In the genomic region with DNA sequence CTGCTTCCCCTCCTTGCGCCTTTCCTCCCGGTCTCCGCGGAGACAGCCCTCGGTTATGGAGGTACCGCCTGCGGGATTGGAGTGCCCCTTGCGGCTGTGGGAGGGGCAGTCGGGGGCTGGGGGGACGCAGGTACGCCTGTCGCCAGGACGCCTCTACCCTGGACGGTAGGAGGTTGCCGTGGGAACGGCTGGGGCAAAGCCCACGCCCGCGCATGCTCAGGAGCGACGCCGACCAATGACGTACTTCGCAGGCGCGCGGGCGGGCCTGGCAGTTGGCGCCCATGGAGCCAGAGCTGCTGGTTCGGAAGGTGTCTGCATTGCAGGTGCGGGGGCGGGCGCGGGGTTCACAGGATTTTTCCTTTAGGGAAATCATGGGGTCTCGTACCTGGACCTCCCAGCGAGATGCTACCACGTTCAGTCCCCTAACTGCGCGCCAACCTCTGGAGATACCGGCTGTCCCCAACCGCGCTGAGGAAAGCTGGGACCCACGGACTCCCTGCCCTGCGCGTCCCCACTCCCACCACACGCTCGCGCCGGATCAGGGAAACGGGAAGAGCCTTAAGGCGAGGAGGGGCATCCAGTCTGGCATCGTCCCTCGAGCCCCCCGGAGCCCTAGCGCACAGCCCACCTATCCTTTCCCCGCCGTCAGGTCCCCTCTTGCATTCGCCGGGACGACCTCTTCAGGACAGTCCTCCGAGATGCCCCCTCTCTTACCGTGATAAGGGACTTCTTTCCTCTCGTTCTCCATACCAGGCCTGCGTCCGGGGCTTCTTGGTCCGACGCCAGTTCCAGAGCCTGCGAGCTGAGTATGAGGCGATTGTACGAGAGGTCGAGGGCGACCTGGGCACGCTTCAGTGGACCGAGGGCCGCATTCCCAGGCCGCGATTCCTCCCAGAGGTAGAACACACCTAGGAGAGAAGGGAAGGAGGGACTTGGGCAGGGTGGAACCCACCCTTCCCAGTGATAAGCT, we compare ENCODE assay signal across 1 cellular context.
A peak's percentile ranks its signal among the peaks of the same experiment; 100 is the strongest.
TF ChIP-seq lines count a peak whose summit lies in the region.

A gene (plus strand): TSS at position 271 of the 970 bp plus-strand sequence. CDS start 11 bp downstream, at position 282.

TF ChIP-seq in HepG2, 621 proteins besides CTCF, POLR2A, EP300 and RAD21 (continued from another document and continues in another):
- TF ChIP-seq IRF2 (CRISPR knock-in tag; IDR thresholded peaks at IDR 0.05): no peak
- peak; percentile 77 for TF ChIP-seq POLR2AphosphoS5 (IDR thresholded peaks at IDR 0.05; ENCODE audit: low read depth, low read length)
- peak; percentile 59 for TF ChIP-seq AGO1 (IDR thresholded peaks at IDR 0.05; ENCODE audit: low read depth, low read length, poor library complexity, severe bottlenecking)
- TF ChIP-seq ZNF619 (CRISPR knock-in tag; IDR thresholded peaks at IDR 0.05): no peak
- peak; percentile 25; the same call in 1 of the 2 replicates for TF ChIP-seq MAZ (IDR thresholded peaks at IDR 0.05; ENCODE audit: borderline replicate concordance, low read depth, low read length)
- TF ChIP-seq MAZ (CRISPR knock-in tag; IDR thresholded peaks at IDR 0.05; ENCODE audit: low read depth): no peak
- TF ChIP-seq BRD4 (CRISPR knock-in tag; IDR thresholded peaks at IDR 0.05): no peak; the same call in 1 of the 2 replicates
- TF ChIP-seq ZNF7 (CRISPR knock-in tag; IDR thresholded peaks at IDR 0.05): no peak
- no peak for TF ChIP-seq HMG20A (CRISPR knock-in tag; IDR thresholded peaks at IDR 0.05; ENCODE audit: borderline replicate concordance)
- TF ChIP-seq TAF15 (IDR thresholded peaks at IDR 0.05; ENCODE audit: low read depth, low read length, poor library complexity, severe bottlenecking): no peak
- no peak for TF ChIP-seq NR2F1 (CRISPR knock-in tag; IDR thresholded peaks at IDR 0.05)
- TF ChIP-seq, protein P1, sequence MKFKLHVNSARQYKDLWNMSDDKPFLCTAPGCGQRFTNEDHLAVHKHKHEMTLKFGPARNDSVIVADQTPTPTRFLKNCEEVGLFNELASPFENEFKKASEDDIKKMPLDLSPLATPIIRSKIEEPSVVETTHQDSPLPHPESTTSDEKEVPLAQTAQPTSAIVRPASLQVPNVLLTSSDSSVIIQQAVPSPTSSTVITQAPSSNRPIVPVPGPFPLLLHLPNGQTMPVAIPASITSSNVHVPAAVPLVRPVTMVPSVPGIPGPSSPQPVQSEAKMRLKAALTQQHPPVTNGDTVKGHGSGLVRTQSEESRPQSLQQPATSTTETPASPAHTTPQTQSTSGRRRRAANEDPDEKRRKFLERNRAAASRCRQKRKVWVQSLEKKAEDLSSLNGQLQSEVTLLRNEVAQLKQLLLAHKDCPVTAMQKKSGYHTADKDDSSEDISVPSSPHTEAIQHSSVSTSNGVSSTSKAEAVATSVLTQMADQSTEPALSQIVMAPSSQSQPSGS (CRISPR knock-in tag; IDR thresholded peaks at IDR 0.05): peak; percentile 71
- TF ChIP-seq TEAD3 (CRISPR knock-in tag; optimal IDR thresholded peaks at IDR 0.05; ENCODE audit: borderline replicate concordance): peak; percentile 53
- peak; percentile 92 for TF ChIP-seq RFX1 (IDR thresholded peaks at IDR 0.05)
- TF ChIP-seq STAT5B (CRISPR knock-in tag; IDR thresholded peaks at IDR 0.05): no peak
- TF ChIP-seq SRY (CRISPR knock-in tag; IDR thresholded peaks at IDR 0.05): peak; percentile 55; the same call in 1 of the 2 replicates
- TF ChIP-seq, protein P2, sequence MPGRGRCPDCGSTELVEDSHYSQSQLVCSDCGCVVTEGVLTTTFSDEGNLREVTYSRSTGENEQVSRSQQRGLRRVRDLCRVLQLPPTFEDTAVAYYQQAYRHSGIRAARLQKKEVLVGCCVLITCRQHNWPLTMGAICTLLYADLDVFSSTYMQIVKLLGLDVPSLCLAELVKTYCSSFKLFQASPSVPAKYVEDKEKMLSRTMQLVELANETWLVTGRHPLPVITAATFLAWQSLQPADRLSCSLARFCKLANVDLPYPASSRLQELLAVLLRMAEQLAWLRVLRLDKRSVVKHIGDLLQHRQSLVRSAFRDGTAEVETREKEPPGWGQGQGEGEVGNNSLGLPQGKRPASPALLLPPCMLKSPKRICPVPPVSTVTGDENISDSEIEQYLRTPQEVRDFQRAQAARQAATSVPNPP (CRISPR knock-in tag; IDR thresholded peaks at IDR 0.05): no peak
- TF ChIP-seq SETDB1 (CRISPR knock-in tag; IDR thresholded peaks at IDR 0.05; ENCODE audit: borderline replicate concordance): no peak
- peak; percentile 73; the same call in 1 of the 2 replicates for TF ChIP-seq EEA1 (CRISPR knock-in tag; IDR thresholded peaks at IDR 0.05; ENCODE audit: borderline replicate concordance)
- TF ChIP-seq ZEB1 (IDR thresholded peaks at IDR 0.05; ENCODE audit: insufficient replicate concordance, low read depth): no peak
- no peak for TF ChIP-seq ATF7 (IDR thresholded peaks at IDR 0.05)
- 0 out of 2 replicates have a peak, but pooled peaks have one; percentile 23 for TF ChIP-seq ATF7 (CRISPR knock-in tag; IDR thresholded peaks at IDR 0.05)
- TF ChIP-seq ZNF496 (CRISPR knock-in tag; IDR thresholded peaks at IDR 0.05; ENCODE audit: insufficient replicate concordance): no peak
- TF ChIP-seq, protein P3, sequence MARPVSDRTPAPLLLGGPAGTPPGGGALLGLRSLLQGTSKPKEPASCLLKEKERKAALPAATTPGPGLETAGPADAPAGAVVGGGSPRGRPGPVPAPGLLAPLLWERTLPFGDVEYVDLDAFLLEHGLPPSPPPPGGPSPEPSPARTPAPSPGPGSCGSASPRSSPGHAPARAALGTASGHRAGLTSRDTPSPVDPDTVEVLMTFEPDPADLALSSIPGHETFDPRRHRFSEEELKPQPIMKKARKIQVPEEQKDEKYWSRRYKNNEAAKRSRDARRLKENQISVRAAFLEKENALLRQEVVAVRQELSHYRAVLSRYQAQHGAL (CRISPR knock-in tag; IDR thresholded peaks at IDR 0.05; ENCODE audit: not compliant biosample characterization): no peak
- TF ChIP-seq EZH2 (conservative IDR thresholded peaks at IDR 0.05; ENCODE audit: low read depth, low read length): no peak
- no peak; the same call in none of the 2 replicates for TF ChIP-seq DNMT1 (CRISPR knock-in tag; IDR thresholded peaks at IDR 0.05)
- TF ChIP-seq RFXAP (CRISPR knock-in tag; IDR thresholded peaks at IDR 0.05; ENCODE audit: borderline replicate concordance): no peak
- TF ChIP-seq SNRNP70 (IDR thresholded peaks at IDR 0.05; ENCODE audit: low read depth, low read length): no peak
- TF ChIP-seq ZNF616 (CRISPR knock-in tag; IDR thresholded peaks at IDR 0.05; ENCODE audit: low read depth): no peak
- no peak for TF ChIP-seq ZNF446 (CRISPR knock-in tag; IDR thresholded peaks at IDR 0.05)
- TF ChIP-seq ZNF614 (CRISPR knock-in tag; IDR thresholded peaks at IDR 0.05; ENCODE audit: borderline replicate concordance): 0 out of 2 replicates have a peak, but pooled peaks have one; percentile 60
- TF ChIP-seq STAG1 (CRISPR knock-in tag; IDR thresholded peaks at IDR 0.05): peak; percentile 18; the same call in 1 of the 2 replicates
- no peak for TF ChIP-seq SP140L (CRISPR knock-in tag; IDR thresholded peaks at IDR 0.05; ENCODE audit: borderline replicate concordance)
- TF ChIP-seq, protein P4, sequence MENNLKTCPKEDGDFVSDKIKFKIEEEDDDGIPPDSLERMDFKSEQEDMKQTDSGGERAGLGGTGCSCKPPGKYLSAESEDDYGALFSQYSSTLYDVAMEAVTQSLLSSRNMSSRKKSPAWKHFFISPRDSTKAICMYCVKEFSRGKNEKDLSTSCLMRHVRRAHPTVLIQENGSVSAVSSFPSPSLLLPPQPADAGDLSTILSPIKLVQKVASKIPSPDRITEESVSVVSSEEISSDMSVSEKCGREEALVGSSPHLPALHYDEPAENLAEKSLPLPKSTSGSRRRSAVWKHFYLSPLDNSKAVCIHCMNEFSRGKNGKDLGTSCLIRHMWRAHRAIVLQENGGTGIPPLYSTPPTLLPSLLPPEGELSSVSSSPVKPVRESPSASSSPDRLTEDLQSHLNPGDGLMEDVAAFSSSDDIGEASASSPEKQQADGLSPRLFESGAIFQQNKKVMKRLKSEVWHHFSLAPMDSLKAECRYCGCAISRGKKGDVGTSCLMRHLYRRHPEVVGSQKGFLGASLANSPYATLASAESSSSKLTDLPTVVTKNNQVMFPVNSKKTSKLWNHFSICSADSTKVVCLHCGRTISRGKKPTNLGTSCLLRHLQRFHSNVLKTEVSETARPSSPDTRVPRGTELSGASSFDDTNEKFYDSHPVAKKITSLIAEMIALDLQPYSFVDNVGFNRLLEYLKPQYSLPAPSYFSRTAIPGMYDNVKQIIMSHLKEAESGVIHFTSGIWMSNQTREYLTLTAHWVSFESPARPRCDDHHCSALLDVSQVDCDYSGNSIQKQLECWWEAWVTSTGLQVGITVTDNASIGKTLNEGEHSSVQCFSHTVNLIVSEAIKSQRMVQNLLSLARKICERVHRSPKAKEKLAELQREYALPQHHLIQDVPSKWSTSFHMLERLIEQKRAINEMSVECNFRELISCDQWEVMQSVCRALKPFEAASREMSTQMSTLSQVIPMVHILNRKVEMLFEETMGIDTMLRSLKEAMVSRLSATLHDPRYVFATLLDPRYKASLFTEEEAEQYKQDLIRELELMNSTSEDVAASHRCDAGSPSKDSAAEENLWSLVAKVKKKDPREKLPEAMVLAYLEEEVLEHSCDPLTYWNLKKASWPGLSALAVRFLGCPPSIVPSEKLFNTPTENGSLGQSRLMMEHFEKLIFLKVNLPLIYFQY (CRISPR knock-in tag; IDR thresholded peaks at IDR 0.05; ENCODE audit: borderline replicate concordance): no peak
- no peak for TF ChIP-seq MIXL1 (CRISPR knock-in tag; IDR thresholded peaks at IDR 0.05)
- TF ChIP-seq AHR (CRISPR knock-in tag; IDR thresholded peaks at IDR 0.05): peak; percentile 47; the same call in 1 of the 2 replicates
- no peak for TF ChIP-seq ZMYM3 (CRISPR knock-in tag; IDR thresholded peaks at IDR 0.05)
- TF ChIP-seq, protein P5, sequence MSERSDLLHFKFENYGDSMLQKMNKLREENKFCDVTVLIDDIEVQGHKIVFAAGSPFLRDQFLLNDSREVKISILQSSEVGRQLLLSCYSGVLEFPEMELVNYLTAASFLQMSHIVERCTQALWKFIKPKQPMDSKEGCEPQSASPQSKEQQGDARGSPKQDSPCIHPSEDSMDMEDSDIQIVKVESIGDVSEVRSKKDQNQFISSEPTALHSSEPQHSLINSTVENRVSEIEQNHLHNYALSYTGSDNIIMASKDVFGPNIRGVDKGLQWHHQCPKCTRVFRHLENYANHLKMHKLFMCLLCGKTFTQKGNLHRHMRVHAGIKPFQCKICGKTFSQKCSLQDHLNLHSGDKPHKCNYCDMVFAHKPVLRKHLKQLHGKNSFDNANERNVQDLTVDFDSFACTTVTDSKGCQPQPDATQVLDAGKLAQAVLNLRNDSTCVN (CRISPR knock-in tag; IDR thresholded peaks at IDR 0.05; ENCODE audit: borderline replicate concordance): no peak
- peak; percentile 82; the same call in 1 of the 2 replicates for TF ChIP-seq SIN3A (IDR thresholded peaks at IDR 0.05; ENCODE audit: borderline replicate concordance, low read depth, low read length)
- no peak for TF ChIP-seq ZNF343 (CRISPR knock-in tag; IDR thresholded peaks at IDR 0.05)
- peak; percentile 27 for TF ChIP-seq FOSL2 (CRISPR knock-in tag; IDR thresholded peaks at IDR 0.05)
- TF ChIP-seq ZNF776 (CRISPR knock-in tag; IDR thresholded peaks at IDR 0.05): no peak
- no peak; the same call in 1 of the 2 replicates for TF ChIP-seq MTA1 (CRISPR knock-in tag; IDR thresholded peaks at IDR 0.05; ENCODE audit: borderline replicate concordance)
- no peak for TF ChIP-seq NAIF1 (CRISPR knock-in tag; IDR thresholded peaks at IDR 0.05; ENCODE audit: borderline replicate concordance)
- TF ChIP-seq RCOR2 (CRISPR knock-in tag; IDR thresholded peaks at IDR 0.05): no peak
- TF ChIP-seq, protein P6, sequence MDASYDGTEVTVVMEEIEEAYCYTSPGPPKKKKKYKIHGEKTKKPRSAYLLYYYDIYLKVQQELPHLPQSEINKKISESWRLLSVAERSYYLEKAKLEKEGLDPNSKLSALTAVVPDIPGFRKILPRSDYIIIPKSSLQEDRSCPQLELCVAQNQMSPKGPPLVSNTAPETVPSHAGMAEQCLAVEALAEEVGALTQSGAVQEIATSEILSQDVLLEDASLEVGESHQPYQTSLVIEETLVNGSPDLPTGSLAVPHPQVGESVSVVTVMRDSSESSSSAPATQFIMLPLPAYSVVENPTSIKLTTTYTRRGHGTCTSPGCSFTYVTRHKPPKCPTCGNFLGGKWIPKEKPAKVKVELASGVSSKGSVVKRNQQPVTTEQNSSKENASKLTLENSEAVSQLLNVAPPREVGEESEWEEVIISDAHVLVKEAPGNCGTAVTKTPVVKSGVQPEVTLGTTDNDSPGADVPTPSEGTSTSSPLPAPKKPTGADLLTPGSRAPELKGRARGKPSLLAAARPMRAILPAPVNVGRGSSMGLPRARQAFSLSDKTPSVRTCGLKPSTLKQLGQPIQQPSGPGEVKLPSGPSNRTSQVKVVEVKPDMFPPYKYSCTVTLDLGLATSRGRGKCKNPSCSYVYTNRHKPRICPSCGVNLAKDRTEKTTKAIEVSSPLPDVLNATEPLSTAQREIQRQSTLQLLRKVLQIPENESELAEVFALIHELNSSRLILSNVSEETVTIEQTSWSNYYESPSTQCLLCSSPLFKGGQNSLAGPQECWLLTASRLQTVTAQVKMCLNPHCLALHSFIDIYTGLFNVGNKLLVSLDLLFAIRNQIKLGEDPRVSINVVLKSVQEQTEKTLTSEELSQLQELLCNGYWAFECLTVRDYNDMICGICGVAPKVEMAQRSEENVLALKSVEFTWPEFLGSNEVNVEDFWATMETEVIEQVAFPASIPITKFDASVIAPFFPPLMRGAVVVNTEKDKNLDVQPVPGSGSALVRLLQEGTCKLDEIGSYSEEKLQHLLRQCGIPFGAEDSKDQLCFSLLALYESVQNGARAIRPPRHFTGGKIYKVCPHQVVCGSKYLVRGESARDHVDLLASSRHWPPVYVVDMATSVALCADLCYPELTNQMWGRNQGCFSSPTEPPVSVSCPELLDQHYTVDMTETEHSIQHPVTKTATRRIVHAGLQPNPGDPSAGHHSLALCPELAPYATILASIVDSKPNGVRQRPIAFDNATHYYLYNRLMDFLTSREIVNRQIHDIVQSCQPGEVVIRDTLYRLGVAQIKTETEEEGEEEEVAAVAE (CRISPR knock-in tag; IDR thresholded peaks at IDR 0.05; ENCODE audit: borderline replicate concordance): no peak
- TF ChIP-seq TCF12 (IDR thresholded peaks at IDR 0.05): no peak
- TF ChIP-seq TCF12 (CRISPR knock-in tag; IDR thresholded peaks at IDR 0.05): no peak
- no peak for TF ChIP-seq ZNF180 (CRISPR knock-in tag; IDR thresholded peaks at IDR 0.05; ENCODE audit: borderline replicate concordance, low read depth)
- TF ChIP-seq AGO2 (optimal IDR thresholded peaks at IDR 0.05; ENCODE audit: low read depth, low read length): peak; percentile 47
- TF ChIP-seq, protein P7, sequence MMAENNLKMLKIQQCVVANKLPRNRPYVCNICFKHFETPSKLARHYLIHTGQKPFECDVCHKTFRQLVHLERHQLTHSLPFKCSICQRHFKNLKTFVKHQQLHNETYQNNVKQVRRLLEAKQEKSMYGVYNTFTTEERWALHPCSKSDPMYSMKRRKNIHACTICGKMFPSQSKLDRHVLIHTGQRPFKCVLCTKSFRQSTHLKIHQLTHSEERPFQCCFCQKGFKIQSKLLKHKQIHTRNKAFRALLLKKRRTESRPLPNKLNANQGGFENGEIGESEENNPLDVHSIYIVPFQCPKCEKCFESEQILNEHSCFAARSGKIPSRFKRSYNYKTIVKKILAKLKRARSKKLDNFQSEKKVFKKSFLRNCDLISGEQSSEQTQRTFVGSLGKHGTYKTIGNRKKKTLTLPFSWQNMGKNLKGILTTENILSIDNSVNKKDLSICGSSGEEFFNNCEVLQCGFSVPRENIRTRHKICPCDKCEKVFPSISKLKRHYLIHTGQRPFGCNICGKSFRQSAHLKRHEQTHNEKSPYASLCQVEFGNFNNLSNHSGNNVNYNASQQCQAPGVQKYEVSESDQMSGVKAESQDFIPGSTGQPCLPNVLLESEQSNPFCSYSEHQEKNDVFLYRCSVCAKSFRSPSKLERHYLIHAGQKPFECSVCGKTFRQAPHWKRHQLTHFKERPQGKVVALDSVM (CRISPR knock-in tag; IDR thresholded peaks at IDR 0.05): no peak
- TF ChIP-seq ZNF367 (CRISPR knock-in tag; IDR thresholded peaks at IDR 0.05; ENCODE audit: borderline replicate concordance): no peak
- no peak for TF ChIP-seq ARNT (IDR thresholded peaks at IDR 0.05)
